In genomic region chr2:172438741-172439508, GRCh38 we compare ENCODE assay signal across 11 cellular contexts. TPM values are rescaled to one million over a fixed set of nuclear protein-coding genes. Genes with fewer than 3 reads are reported as not detected.
A peak's percentile ranks its signal among the peaks of the same experiment; 100 is the strongest.
DNase-seq lines count a peak whose midpoint lies in the region; ATAC-seq and TF ChIP-seq lines count a peak whose summit lies in the region.
"Had no signal": no experiment of that assay in that cellular context is flagged by ENCODE, and none has a peak within 500 bp of the region (broad histone marks: within the 10 kb centered on the region; RNA-seq: fewer than 3 reads in every experiment).

No MANE protein-coding gene starts in this region.

- H2AFZ ChIP-seq in SK-N-SH (ENCODE audit: low read depth) = peak overlapping the region; percentile 66

- H3K4me1 Mint-ChIP-seq in activated CD4-positive, alpha-beta T cell treated with anti-CD3 and anti-CD28 coated beads, Interleukin-2, amount 10 ng/mL, durations not matched to agents 7 days and 5 days = peaks cover 32% of the 10 kb centered on the region

- no peaks in the 10 kb centered on the region for H3K36me3 ChIP-seq in SK-N-SH (replicated peaks in 1 of 2; ENCODE audit: control insufficient read depth in 1 of 2, insufficient read depth in 2 of 2, low read length in 1 of 2)

- H3K4me3 ChIP-seq in SK-N-SH (ENCODE audit: low read depth in 2 of 2, low read length in 1 of 2) = peak overlapping the region; percentile 14 to 22; a peak in 3 of 4 replicates

- no peaks in the 10 kb centered on the region for H3K9me3 ChIP-seq in SK-N-SH

- H3K27ac ChIP-seq in SK-N-SH (ENCODE audit: low read depth in 2 of 2, low read length in 1 of 2) (peak overlapping the region; percentile 77 to 85; a peak in 3 of 4 replicates), foreskin keratinocyte (peak overlapping the region; percentile 96)

- peaks cover 89% of the 10 kb centered on the region for H3K79me2 ChIP-seq in SK-N-SH (ENCODE audit: insufficient read depth)

- peak overlapping the region; percentile 24; the same call in 1 of the 2 replicates for H3K9ac ChIP-seq in SK-N-SH

- no peaks in the 10 kb centered on the region for H3K9me2 ChIP-seq in SK-N-SH

- H3K4me1 ChIP-seq in SK-N-SH (ENCODE audit: control insufficient read depth in 1 of 2, insufficient read depth in 2 of 2, low read depth in 1 of 2, low read length in 1 of 2) (peaks cover 0 to 59% of the 10 kb centered on the region in 2 experiments; a peak in 3 of 4 replicates), foreskin keratinocyte (peaks cover 73% of the 10 kb centered on the region)

- H3K4me2 ChIP-seq in SK-N-SH = peak overlapping the region; percentile 79

- H3K4me3 Mint-ChIP-seq in activated CD4-positive, alpha-beta T cell treated with anti-CD3 and anti-CD28 coated beads, Interleukin-2, amount 10 ng/mL, durations not matched to agents 7 days and 5 days = peak overlapping the region; percentile 40
- H3K4me3 Mint-ChIP-seq: B cell had no signal

- peak in 1 of 2 experiments; percentile 60; a peak in 1 of 4 replicates for TF ChIP-seq EP300 in SK-N-SH (IDR thresholded peaks at IDR 0.05; ENCODE audit: borderline replicate concordance in 1 of 2, low read depth in 1 of 2, low read length in 1 of 2)

- H3K27me3 Mint-ChIP-seq in activated CD4-positive, alpha-beta T cell treated with anti-CD3 and anti-CD28 coated beads, Interleukin-2, amount 10 ng/mL, durations not matched to agents 7 days and 5 days = peaks cover 3% of the 10 kb centered on the region

- CTCF ChIA-PET in activated CD4-positive, alpha-beta T cell treated with anti-CD3 and anti-CD28 coated beads, Interleukin-2, amount 10 ng/mL, durations not matched to agents 7 days and 5 days (lab: Charles Lee) = interaction anchor here (1.4 kb wide), 1 partner anchor 23 kb away, joined by 7 read pairs; no protein-coding TSS in a partner anchor
- CTCF ChIA-PET in SK-N-SH (lab: Yijun Ruan, JAX) = interaction anchor here (1.2 to 3.9 kb wide), 5 partner anchors 8 to 266 kb away, joined by 3 to 17 read pairs (median 5); no protein-coding TSS in a partner anchor

- H4K20me1 ChIP-seq in SK-N-SH (ENCODE audit: insufficient read depth) = peaks cover 5% of the 10 kb centered on the region; the same call in 1 of the 2 replicates

- POLR2A ChIA-PET in activated CD4-positive, alpha-beta T cell treated with anti-CD3 and anti-CD28 coated beads, Interleukin-2, amount 10 ng/mL, durations not matched to agents 7 days and 5 days (lab: Charles Lee) = no interaction called here
- POLR2A ChIA-PET in SK-N-SH (lab: Yijun Ruan, JAX) = no interaction called here

- H3K27ac Mint-ChIP-seq in activated CD4-positive, alpha-beta T cell treated with anti-CD3 and anti-CD28 coated beads, Interleukin-2, amount 10 ng/mL, durations not matched to agents 7 days and 5 days = peak overlapping the region; percentile 44
- H3K27ac Mint-ChIP-seq: B cell had no signal

- H3K36me3 Mint-ChIP-seq in activated CD4-positive, alpha-beta T cell treated with anti-CD3 and anti-CD28 coated beads, Interleukin-2, amount 10 ng/mL, durations not matched to agents 7 days and 5 days (ENCODE audit: low read depth) = peaks cover 27% of the 10 kb centered on the region

- no peak for TF ChIP-seq CTCF in SK-N-SH (IDR thresholded peaks at IDR 0.05)
- no peak for TF ChIP-seq CTCF in foreskin keratinocyte (conservative IDR thresholded peaks at IDR 0.05)

- 23% methylated on average over 8 of the region's 8 CpGs for WGBS in SK-N-SH (ENCODE audit: low lambda C conversion rate)

- peaks cover 4% of the 10 kb centered on the region for H3K9me3 Mint-ChIP-seq in activated CD4-positive, alpha-beta T cell treated with anti-CD3 and anti-CD28 coated beads, Interleukin-2, amount 10 ng/mL, durations not matched to agents 7 days and 5 days

- no peak for TF ChIP-seq RAD21 in SK-N-SH (IDR thresholded peaks at IDR 0.05; ENCODE audit: low read length)

- peaks cover 46% of the 10 kb centered on the region for H3F3A ChIP-seq in SK-N-SH (replicated peaks; ENCODE audit: insufficient read depth)

- H3K27me3 ChIP-seq in SK-N-SH (ENCODE audit: insufficient read depth) (no peaks in the 10 kb centered on the region), foreskin keratinocyte (no peaks in the 10 kb centered on the region)

- ATAC-seq in foreskin keratinocyte = no peak

- no peak for DNase-seq in activated CD4-positive, alpha-beta T cell treated with anti-CD3 and anti-CD28 coated beads, Interleukin-2, amount 10 ng/mL, durations not matched to agents 7 days and 5 days
- DNase-seq in activated CD4-positive, alpha-beta T cell treated with anti-CD3 and anti-CD28 coated beads for 4 hours = no peak
- DNase-seq in SK-N-SH = no peak
- DNase-seq in foreskin keratinocyte = peak; percentile 64 to 82
- peak; percentile 32 for DNase-seq in smooth muscle cell of the brain vasculature (ENCODE audit: low read depth, low spot score)
- no peak for DNase-seq in stimulated activated CD4-positive, alpha-beta T cell treated with anti-CD3 and anti-CD28 coated beads, Interleukin-15, amount 100 ng/mL, for 24 hours
- no peak for DNase-seq in activated CD8-positive, alpha-beta memory T cell treated with anti-CD3 and anti-CD28 coated beads, Interleukin-2, amount 50 U/mL, for 48 hours
- no peak for DNase-seq in activated effector memory CD4-positive, alpha-beta T cell treated with anti-CD3 and anti-CD28 coated beads, Interleukin-2, amount 50 U/mL, for 16 hours
- DNase-seq: NCI-H524; stimulated activated naive CD4-positive, alpha-beta T cell had no signal

TF ChIP-seq in SK-N-SH, 30 proteins besides CTCF, POLR2A, EP300 and RAD21 (continues in another document):
- peak; percentile 63; the same call in 1 of the 2 replicates for TF ChIP-seq RXRA (IDR thresholded peaks at IDR 0.05; ENCODE audit: borderline replicate concordance, low read depth)
- TF ChIP-seq JUND (IDR thresholded peaks at IDR 0.05) = peak; percentile 86
- peak; percentile 73 for TF ChIP-seq TCF12 (IDR thresholded peaks at IDR 0.05)
- TF ChIP-seq MEF2A (IDR thresholded peaks at IDR 0.05; ENCODE audit: borderline replicate concordance, low read depth) = no peak
- peak; percentile 63 for TF ChIP-seq MAX (IDR thresholded peaks at IDR 0.05; ENCODE audit: low read depth)
- TF ChIP-seq, protein P1, sequence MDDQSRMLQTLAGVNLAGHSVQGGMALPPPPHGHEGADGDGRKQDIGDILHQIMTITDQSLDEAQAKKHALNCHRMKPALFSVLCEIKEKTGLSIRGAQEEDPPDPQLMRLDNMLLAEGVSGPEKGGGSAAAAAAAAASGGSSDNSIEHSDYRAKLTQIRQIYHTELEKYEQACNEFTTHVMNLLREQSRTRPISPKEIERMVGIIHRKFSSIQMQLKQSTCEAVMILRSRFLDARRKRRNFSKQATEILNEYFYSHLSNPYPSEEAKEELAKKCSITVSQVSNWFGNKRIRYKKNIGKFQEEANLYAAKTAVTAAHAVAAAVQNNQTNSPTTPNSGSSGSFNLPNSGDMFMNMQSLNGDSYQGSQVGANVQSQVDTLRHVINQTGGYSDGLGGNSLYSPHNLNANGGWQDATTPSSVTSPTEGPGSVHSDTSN (IDR thresholded peaks at IDR 0.05) = peak; percentile 70
- no peak for TF ChIP-seq EZH2phosphoT487 (IDR thresholded peaks at IDR 0.05; ENCODE audit: borderline replicate concordance, low read depth)
- no peak for TF ChIP-seq CHD2 (IDR thresholded peaks at IDR 0.05; ENCODE audit: low read length, partially characterized antibody)
- no peak for TF ChIP-seq POLR2AphosphoS5 (IDR thresholded peaks at IDR 0.05; ENCODE audit: low read depth, low read length)
- TF ChIP-seq NRF1 (IDR thresholded peaks at IDR 0.05; ENCODE audit: low read depth, low read length) = no peak
- no peak for TF ChIP-seq FOXJ3 (CRISPR knock-in tag; IDR thresholded peaks at IDR 0.05)
- TF ChIP-seq ELF1 (IDR thresholded peaks at IDR 0.05) = peak; percentile 65
- TF ChIP-seq IRF3 (IDR thresholded peaks at IDR 0.05; ENCODE audit: low read depth, low read length) = no peak
- no peak for TF ChIP-seq RFX5 (IDR thresholded peaks at IDR 0.05; ENCODE audit: low read length)
- TF ChIP-seq YY1 (IDR thresholded peaks at IDR 0.05; ENCODE audit: low read depth) = no peak
- TF ChIP-seq NFIC (IDR thresholded peaks at IDR 0.05; ENCODE audit: borderline replicate concordance) = 0 out of 2 replicates have a peak, but pooled peaks have one; percentile 45
- TF ChIP-seq, protein P2, sequence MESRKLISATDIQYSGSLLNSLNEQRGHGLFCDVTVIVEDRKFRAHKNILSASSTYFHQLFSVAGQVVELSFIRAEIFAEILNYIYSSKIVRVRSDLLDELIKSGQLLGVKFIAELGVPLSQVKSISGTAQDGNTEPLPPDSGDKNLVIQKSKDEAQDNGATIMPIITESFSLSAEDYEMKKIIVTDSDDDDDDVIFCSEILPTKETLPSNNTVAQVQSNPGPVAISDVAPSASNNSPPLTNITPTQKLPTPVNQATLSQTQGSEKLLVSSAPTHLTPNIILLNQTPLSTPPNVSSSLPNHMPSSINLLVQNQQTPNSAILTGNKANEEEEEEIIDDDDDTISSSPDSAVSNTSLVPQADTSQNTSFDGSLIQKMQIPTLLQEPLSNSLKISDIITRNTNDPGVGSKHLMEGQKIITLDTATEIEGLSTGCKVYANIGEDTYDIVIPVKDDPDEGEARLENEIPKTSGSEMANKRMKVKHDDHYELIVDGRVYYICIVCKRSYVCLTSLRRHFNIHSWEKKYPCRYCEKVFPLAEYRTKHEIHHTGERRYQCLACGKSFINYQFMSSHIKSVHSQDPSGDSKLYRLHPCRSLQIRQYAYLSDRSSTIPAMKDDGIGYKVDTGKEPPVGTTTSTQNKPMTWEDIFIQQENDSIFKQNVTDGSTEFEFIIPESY (IDR thresholded peaks at IDR 0.05; ENCODE audit: borderline replicate concordance, low read depth) = no peak

RNA-seq across cellular contexts. Expression of gene ITGA6, which starts 11.5 kb away (rescaled TPM):
- total RNA-seq in activated CD4-positive, alpha-beta T cell treated with anti-CD3 and anti-CD28 coated beads, Interleukin-2, amount 10 ng/mL, durations not matched to agents 7 days and 5 days = 10 to 100 TPM; 46.7 to 47.2 TPM
- polyA plus RNA-seq in SK-N-SH (2012; rRNA removed) (25.9 and 26.0 TPM in 2 replicates), foreskin keratinocyte (168 and 201 TPM in 2 replicates)
- 32.9 and 33.9 TPM in 2 replicates for polyA plus RNA-seq in SK-N-SH (2012; cell fraction: cytosol; rRNA removed)
- polyA plus RNA-seq in SK-N-SH (2012; cell fraction: nucleus; rRNA removed) = 21.2 and 45.3 TPM in 2 replicates
- total RNA-seq in foreskin keratinocyte = 815 and 842 TPM in 2 replicates

Comparison
In these comparisons a context has a peak if more than half of its experiments do, and no peak if none do; other contexts are left out.
1. DNase-seq: peak in foreskin keratinocyte (2 of 2) and smooth muscle cell of the brain vasculature (single experiment); none in activated CD4-positive, alpha-beta T cell treated with anti-CD3 and anti-CD28 coated beads, Interleukin-2, amount 10 ng/mL, durations not matched to agents 7 days and 5 days (single experiment), activated CD4-positive, alpha-beta T cell treated with anti-CD3 and anti-CD28 coated beads for 4 hours (0 of 2), SK-N-SH (single experiment), stimulated activated CD4-positive, alpha-beta T cell treated with anti-CD3 and anti-CD28 coated beads, Interleukin-15, amount 100 ng/mL, for 24 hours (single experiment), activated CD8-positive, alpha-beta memory T cell treated with anti-CD3 and anti-CD28 coated beads, Interleukin-2, amount 50 U/mL, for 48 hours (single experiment) and activated effector memory CD4-positive, alpha-beta T cell treated with anti-CD3 and anti-CD28 coated beads, Interleukin-2, amount 50 U/mL, for 16 hours (single experiment).
2. RNA of gene ITGA6, which starts 11.5 kb away (total RNA-seq): 815 to 842 TPM in foreskin keratinocyte; 46.7 to 47.2 TPM in activated CD4-positive, alpha-beta T cell treated with anti-CD3 and anti-CD28 coated beads, Interleukin-2, amount 10 ng/mL, durations not matched to agents 7 days and 5 days; every median in the first group is over 10 times any median in the second.